23 cellular contexts compared by ENCODE assay signal in the genomic region with DNA sequence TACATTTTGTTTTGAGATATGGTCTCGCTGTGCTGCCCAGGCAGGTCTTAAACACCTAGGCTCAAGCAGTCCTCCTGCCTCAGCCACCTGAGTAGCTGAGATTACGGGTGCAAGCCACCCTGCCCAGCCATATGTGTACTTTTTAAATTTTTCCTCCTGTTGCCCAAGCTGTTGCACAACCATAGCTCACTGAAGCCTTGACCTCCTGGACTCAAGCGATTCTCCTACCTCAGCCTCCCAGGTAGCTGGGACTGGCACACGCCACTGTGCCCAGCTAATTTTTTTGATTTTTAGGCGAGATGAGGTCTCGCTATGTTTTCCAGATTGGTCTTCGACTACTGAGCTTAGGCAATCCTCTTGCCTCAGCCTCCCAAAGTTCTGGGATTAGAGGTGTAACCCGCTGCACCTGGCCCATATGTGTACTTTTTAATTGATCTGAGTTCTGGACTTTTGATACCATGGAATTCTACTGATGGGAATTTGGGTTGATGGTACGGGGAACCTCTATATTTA.
"Had no signal": no experiment of that assay in that cellular context is flagged by ENCODE, and none has a peak within 500 bp of the region (broad histone marks: within the 10 kb centered on the region; RNA-seq: fewer than 3 reads in every experiment).

No MANE protein-coding gene starts in this region.

- H3K27ac ChIP-seq: left ventricle myocardium inferior, neural progenitor cell, psoas muscle, skin epidermis, testis, WERI-Rb-1 had no signal

- ATAC-seq: activated CD4-positive, alpha-beta T cell treated with anti-CD3 and anti-CD28 coated beads for 36 hours; psoas muscle; right cardiac atrium had no signal

- H3K4me2 ChIP-seq: neural progenitor cell had no signal

- H3K9me3 ChIP-seq: left ventricle myocardium inferior, psoas muscle, testis had no signal

- H3K4me3 Mint-ChIP-seq: activated CD4-positive, alpha-beta memory T cell treated with anti-CD3 and anti-CD28 coated beads for 36 hours; activated CD4-positive, alpha-beta T cell treated with anti-CD3 and anti-CD28 coated beads for 36 hours; activated naive CD4-positive, alpha-beta T cell treated with anti-CD3 and anti-CD28 coated beads, Interleukin-2, amount 50 U/mL, for 24 hours; activated T-cell treated with anti-CD3 and anti-CD28 coated beads, Interleukin-2, amount 50 U/mL, for 24 hours; endodermal cell; neural progenitor cell; T-helper 1 cell treated with Interleukin-12 subunit alpha and Interleukin-12 subunit beta and Interleukin-4 antibody, amounts not matched to agents 30 μg/mL and 1 μg/mL, for 36 hours; type B pancreatic cell had no signal

- H3K27ac Mint-ChIP-seq: activated CD4-positive, alpha-beta memory T cell treated with anti-CD3 and anti-CD28 coated beads for 36 hours; activated CD4-positive, alpha-beta T cell treated with anti-CD3 and anti-CD28 coated beads for 36 hours; activated T-cell treated with anti-CD3 and anti-CD28 coated beads, Interleukin-2, amount 50 U/mL, for 24 hours; neural progenitor cell; T-helper 1 cell treated with Interleukin-12 subunit alpha and Interleukin-12 subunit beta and Interleukin-4 antibody, amounts not matched to agents 30 μg/mL and 1 μg/mL, for 36 hours; type B pancreatic cell had no signal

- H2AFZ ChIP-seq: neural progenitor cell had no signal

- DNase-seq: activated CD4-positive, alpha-beta memory T cell treated with anti-CD3 and anti-CD28 coated beads for 36 hours; activated CD4-positive, alpha-beta T cell treated with anti-CD3 and anti-CD28 coated beads for 36 hours; activated effector memory CD4-positive, alpha-beta T cell treated with anti-CD3 and anti-CD28 coated beads, Interleukin-2, amount 50 U/mL, for 16 hours; activated T-cell treated with anti-CD3 and anti-CD28 coated beads, Interleukin-2, amount 50 U/mL, for 24 hours; dorsolateral prefrontal cortex; endodermal cell; foreskin melanocyte; glutamatergic neuron; hypothalamus; left ventricle myocardium inferior; psoas muscle; right cardiac atrium; stimulated activated CD4-positive, alpha-beta T cell treated with anti-CD3 and anti-CD28 coated beads, Interleukin-15, amount 100 ng/mL, for 24 hours; stimulated activated CD4-positive, alpha-beta T cell treated with anti-CD3 and anti-CD28 coated beads, Interleukin-4, amount 100 ng/mL, for 1 hour; testis; WERI-Rb-1 had no signal

- H3K27me3 Mint-ChIP-seq: activated CD4-positive, alpha-beta memory T cell treated with anti-CD3 and anti-CD28 coated beads for 36 hours; activated CD4-positive, alpha-beta T cell treated with anti-CD3 and anti-CD28 coated beads for 36 hours; activated naive CD4-positive, alpha-beta T cell treated with anti-CD3 and anti-CD28 coated beads, Interleukin-2, amount 50 U/mL, for 24 hours; activated T-cell treated with anti-CD3 and anti-CD28 coated beads, Interleukin-2, amount 50 U/mL, for 24 hours; type B pancreatic cell had no signal

- H3K27me3 ChIP-seq: dorsolateral prefrontal cortex, neural progenitor cell, testis had no signal

- FAIRE-seq: colon, keratinocyte had no signal

- H3K9ac ChIP-seq: neural progenitor cell had no signal

- H3K4me1 ChIP-seq: neural progenitor cell had no signal

- H3K4me3 ChIP-seq: dorsolateral prefrontal cortex, left ventricle myocardium inferior, neural progenitor cell, psoas muscle, skin epidermis, testis had no signal

- H3K9me3 Mint-ChIP-seq: activated CD4-positive, alpha-beta memory T cell treated with anti-CD3 and anti-CD28 coated beads for 36 hours; activated naive CD4-positive, alpha-beta T cell treated with anti-CD3 and anti-CD28 coated beads, Interleukin-2, amount 50 U/mL, for 24 hours; activated T-cell treated with anti-CD3 and anti-CD28 coated beads, Interleukin-2, amount 50 U/mL, for 24 hours; endodermal cell; neural progenitor cell; T-helper 1 cell treated with Interleukin-12 subunit alpha and Interleukin-12 subunit beta and Interleukin-4 antibody, amounts not matched to agents 30 μg/mL and 1 μg/mL, for 36 hours; type B pancreatic cell had no signal
